In the genomic region with DNA sequence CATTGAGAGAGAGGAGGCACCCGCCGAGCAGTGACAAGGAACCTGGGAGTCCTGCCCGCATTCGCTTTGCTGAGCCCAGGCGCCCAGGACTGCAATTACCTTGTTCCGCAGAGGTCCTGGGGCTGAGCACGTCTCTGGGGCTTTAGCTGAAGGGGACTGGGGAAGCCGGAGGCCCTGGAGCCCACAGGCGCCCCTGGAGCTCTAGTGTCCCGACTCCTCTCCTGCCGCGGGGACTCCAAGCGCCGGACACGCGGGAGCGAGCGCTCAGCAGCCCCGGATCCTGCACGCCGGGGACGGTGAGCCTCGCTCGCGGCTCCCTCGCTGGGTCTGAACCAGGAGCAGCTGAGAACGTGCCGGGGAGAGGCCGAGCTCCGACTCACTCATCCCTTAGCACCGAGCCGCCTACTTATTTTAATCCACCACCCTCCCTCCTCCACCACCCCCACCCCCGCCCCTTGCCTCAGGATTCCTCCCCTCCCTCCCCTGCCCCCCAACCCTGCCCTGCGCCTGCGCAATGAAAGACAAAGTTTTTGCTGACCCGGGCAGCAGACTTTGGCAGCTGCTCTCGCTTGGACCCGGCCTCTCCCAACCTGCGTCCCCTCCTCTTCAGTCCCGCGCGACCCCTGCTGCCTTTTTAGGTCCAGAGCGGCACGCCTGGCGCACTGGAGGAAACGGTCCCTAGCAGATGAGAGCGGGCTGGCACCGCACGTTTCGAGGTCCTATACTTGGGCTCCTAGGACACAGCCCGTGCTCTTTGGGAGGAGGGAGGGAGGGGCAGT, we compare ENCODE assay signal across 8 cellular contexts. TPM values are rescaled to one million over a fixed set of nuclear protein-coding genes. Genes with fewer than 3 reads are reported as not detected.
DNase-seq lines count a peak whose midpoint lies in the region; ATAC-seq and TF ChIP-seq lines count a peak whose summit lies in the region.

A gene (minus strand): TSS at position 382 of the 779 bp plus-strand sequence. CDS start 4,818 bp downstream, outside the sequence.

- TF ChIP-seq POLR2A in gastroesophageal sphincter (IDR thresholded peaks at IDR 0.05) = peak; percentile 88 to 92

- H3K36me3 ChIP-seq in BJ (ENCODE audit: control insufficient read depth, insufficient read depth, low read length) = no peaks in the 10 kb centered on the region; the same call in 1 of the 2 replicates
- H3K36me3 ChIP-seq in HUES6 (ENCODE audit: control insufficient read depth, insufficient read depth, low read length) = no peaks in the 10 kb centered on the region
- H3K36me3 ChIP-seq in gastroesophageal sphincter = peaks cover 0 to 2% of the 10 kb centered on the region in 2 donors

- no peak for TF ChIP-seq CTCF in BJ (IDR thresholded peaks at IDR 0.05; ENCODE audit: insufficient read depth, low read depth, low read length)
- TF ChIP-seq CTCF in gastroesophageal sphincter (IDR thresholded peaks at IDR 0.05) = no peak
- peak; percentile 27 for TF ChIP-seq CTCF in osteocyte (IDR thresholded peaks at IDR 0.05)

- H3K27me3 ChIP-seq in BJ (ENCODE audit: control insufficient read depth, insufficient read depth, low read length) (no peaks in the 10 kb centered on the region), HUES6 (ENCODE audit: control insufficient read depth, insufficient read depth, low read length) (peaks cover 99% of the 10 kb centered on the region), gastroesophageal sphincter (peaks cover 33% of the 10 kb centered on the region)

- no peak for TF ChIP-seq EP300 in gastroesophageal sphincter (IDR thresholded peaks at IDR 0.05)

- H3K4me1 Mint-ChIP-seq in activated CD4-positive, alpha-beta memory T cell treated with anti-CD3 and anti-CD28 coated beads for 36 hours (ENCODE audit: low read depth) = peaks cover 40% of the 10 kb centered on the region
- peaks cover 35% of the 10 kb centered on the region for H3K4me1 Mint-ChIP-seq in osteocyte (ENCODE audit: unreplicated experiment)

- H3K27ac Mint-ChIP-seq in activated CD4-positive, alpha-beta memory T cell treated with anti-CD3 and anti-CD28 coated beads for 36 hours = no peak within 1 kb of the TSS
- H3K27ac Mint-ChIP-seq in osteocyte (ENCODE audit: unreplicated experiment) = no peak within 1 kb of the TSS

- H3K36me3 Mint-ChIP-seq in activated CD4-positive, alpha-beta memory T cell treated with anti-CD3 and anti-CD28 coated beads for 36 hours = no peaks in the 10 kb centered on the region
- H3K36me3 Mint-ChIP-seq in osteocyte (ENCODE audit: unreplicated experiment) = peaks cover 5% of the 10 kb centered on the region

- H3K9me3 Mint-ChIP-seq in activated CD4-positive, alpha-beta memory T cell treated with anti-CD3 and anti-CD28 coated beads for 36 hours = no peaks in the 10 kb centered on the region
- no peaks in the 10 kb centered on the region for H3K9me3 Mint-ChIP-seq in osteocyte (ENCODE audit: unreplicated experiment)

- DNase-seq in BJ (ENCODE audit: low read depth) (no peak), osteocyte (ENCODE audit: extremely low spot score, unreplicated experiment) (peak; percentile 88), CD1c-positive myeloid dendritic cell (ENCODE audit: extremely low spot score) (no peak)
- peak; percentile 28 for DNase-seq in activated CD4-positive, alpha-beta memory T cell treated with anti-CD3 and anti-CD28 coated beads for 36 hours

- H3K9me3 ChIP-seq in HUES6 (ENCODE audit: control insufficient read depth, insufficient read depth, low read depth, low read length) (no peaks in the 10 kb centered on the region), gastroesophageal sphincter (no peaks in the 10 kb centered on the region)

- H3K27ac ChIP-seq in HUES6 (ENCODE audit: low read depth, low read length) = no peak within 1 kb of the TSS
- H3K27ac ChIP-seq in gastroesophageal sphincter = peak within 1 kb of the TSS; percentile 89 to 97 (median 92)

- POLR2A ChIA-PET in BJ (lab: Charles Lee) = interaction anchor here (0.6 kb wide), 1 partner anchor 445 kb away, joined by 3 read pairs; no protein-coding TSS in a partner anchor
- POLR2A ChIA-PET in activated CD4-positive, alpha-beta memory T cell treated with anti-CD3 and anti-CD28 coated beads for 36 hours (lab: Charles Lee) = interaction anchor here (0.6 to 3.0 kb wide), 2 partner anchors 11 to 22 kb away, joined by 3 to 11 read pairs; no protein-coding TSS in a partner anchor

- H3K27me3 Mint-ChIP-seq in activated CD4-positive, alpha-beta memory T cell treated with anti-CD3 and anti-CD28 coated beads for 36 hours = peaks cover 87% of the 10 kb centered on the region
- H3K27me3 Mint-ChIP-seq in osteocyte (ENCODE audit: unreplicated experiment) = peaks cover 27% of the 10 kb centered on the region

- no peak within 1 kb of the TSS for H3K9ac ChIP-seq in HUES6 (ENCODE audit: low read length)

- ATAC-seq in gastroesophageal sphincter = peak; percentile 71
- ATAC-seq in HG03460 (IDR thresholded peaks at IDR 0.05; ENCODE audit: unreplicated experiment) = no peak
- ATAC-seq in HG02885 (IDR thresholded peaks at IDR 0.05; ENCODE audit: poor library complexity, unreplicated experiment) = no peak

- WGBS in gastroesophageal sphincter (ENCODE audit: low coverage in 1 of 2), 2 donors = 0% methylated on average over 2 to 3 of the region's 51 CpGs

- CTCF ChIA-PET in BJ (lab: Yijun Ruan, JAX) = interaction anchor here (0.6 to 5.4 kb wide), 7 partner anchors 21 to 838 kb away, joined by 3 to 30 read pairs (median 3); no protein-coding TSS in a partner anchor
- CTCF ChIA-PET in activated CD4-positive, alpha-beta memory T cell treated with anti-CD3 and anti-CD28 coated beads for 36 hours (lab: Charles Lee) = interaction anchor here (0.6 to 4.9 kb wide), 2 partner anchors 9 to 150 kb away, joined by 3 to 43 read pairs; no protein-coding TSS in a partner anchor

- peak within 1 kb of the TSS; percentile 37 for H3K4me3 Mint-ChIP-seq in activated CD4-positive, alpha-beta memory T cell treated with anti-CD3 and anti-CD28 coated beads for 36 hours
- peak within 1 kb of the TSS; percentile 82 for H3K4me3 Mint-ChIP-seq in osteocyte (ENCODE audit: unreplicated experiment)

- H3K4me3 ChIP-seq in BJ (ENCODE audit: low read depth, low read length) (peak within 1 kb of the TSS; percentile 68), HUES6 (ENCODE audit: low read depth, low read length) (peak within 1 kb of the TSS; percentile 65), gastroesophageal sphincter (peak within 1 kb of the TSS; percentile 81 to 92)

- intact Hi-C loops in activated CD4-positive, alpha-beta memory T cell treated with anti-CD3 and anti-CD28 coated beads for 36 hours (cut with micrococcal nuclease) = no loop called here

- H3K4me1 ChIP-seq in HUES6 (ENCODE audit: control insufficient read depth, insufficient read depth, low read length) (peaks cover 41% of the 10 kb centered on the region), gastroesophageal sphincter (peaks cover 0 to 85% (median 18%) of the 10 kb centered on the region in 3 donors)

RNA-seq across cellular contexts. Expression of the gene that starts here (rescaled TPM):
- 4.3 and 6.7 TPM in 2 replicates for polyA plus RNA-seq in BJ (2011; rRNA removed)
- 2.6 TPM in 2 replicates for polyA minus RNA-seq in BJ (2011; rRNA and poly(A)+ RNA removed)
- total RNA-seq in activated CD4-positive, alpha-beta memory T cell treated with anti-CD3 and anti-CD28 coated beads for 36 hours = not detected
- total RNA-seq in gastroesophageal sphincter (10 to 100 TPM; 30.7 to 75.0 (median 50.7) TPM), osteocyte (5.8 and 6.1 TPM in 2 replicates)

Comparison
In these comparisons a context has a peak if more than half of its experiments do, and no peak if none do; other contexts are left out.
1. Peak in DNase-seq in activated CD4-positive, alpha-beta memory T cell treated with anti-CD3 and anti-CD28 coated beads for 36 hours; RNA of the gene not detected or under 1 TPM.